ENCODE assay signal across 15 cellular contexts in genomic region chr12:106144847-106145246, GRCh38. TPM values are rescaled to one million over a fixed set of nuclear protein-coding genes. Genes with fewer than 3 reads are reported as not detected.
DNase-seq lines count a peak whose midpoint lies in the region; ATAC-seq and TF ChIP-seq lines count a peak whose summit lies in the region.
"Had no signal": no experiment of that assay in that cellular context is flagged by ENCODE, and none has a peak within 500 bp of the region (broad histone marks: within the 10 kb centered on the region; RNA-seq: fewer than 3 reads in every experiment).

No MANE protein-coding gene starts in this region.

- DNase-seq in SK-N-SH = no peak
- peak; percentile 61 for DNase-seq in MV-4-11 (lab: John Stamatoyannopoulos, UW)
- no peak for DNase-seq in dorsolateral prefrontal cortex
- DNase-seq in smooth muscle cell (lab: John Stamatoyannopoulos, UW; ENCODE audit: unreplicated experiment) = no peak
- no peak for DNase-seq in natural killer cell
- DNase-seq in AG20443 (ENCODE audit: low spot score) = no peak
- DNase-seq: activated CD4-positive, alpha-beta T cell treated with anti-CD3 and anti-CD28 coated beads for 48 hours; activated T-cell treated with anti-CD3 and anti-CD28 coated beads, Interleukin-2, amount 50 U/mL, for 72 hours; immature natural killer cell; midbrain; NCI-H345; T1000 had no signal

- no peak overlapping the region for H3K27ac ChIP-seq in SK-N-SH (ENCODE audit: low read depth in 2 of 2, low read length in 1 of 2)
- H3K27ac ChIP-seq in dorsolateral prefrontal cortex = peak overlapping the region in 42 of 59 donors; percentile 1 to 79 (median 59)
- peak overlapping the region; percentile 48 for H3K27ac ChIP-seq in smooth muscle cell (ENCODE audit: low read depth)
- H3K27ac ChIP-seq: RWPE1 had no signal

- H3K4me2 ChIP-seq in SK-N-SH (0 out of 2 replicates have a peak overlapping the region, but pooled peaks have one; percentile 8), smooth muscle cell (peak overlapping the region; percentile 37)

- H3K4me1 ChIP-seq in SK-N-SH (ENCODE audit: control insufficient read depth in 1 of 2, insufficient read depth in 2 of 2, low read depth in 1 of 2, low read length in 1 of 2) = peaks cover under 1 to 14% of the 10 kb centered on the region in 2 experiments; a peak in 3 of 4 replicates
- H3K4me1 ChIP-seq in smooth muscle cell (ENCODE audit: low read depth) = peaks cover 30% of the 10 kb centered on the region

- ATAC-seq in SK-N-SH treated with all-trans-retinoic acid at 6 μM for 48 hours = no peak
- ATAC-seq in natural killer cell = no peak
- ATAC-seq in GM19395 (IDR thresholded peaks at IDR 0.05; ENCODE audit: unreplicated experiment) = no peak

- H3K79me2 ChIP-seq in SK-N-SH (ENCODE audit: insufficient read depth) = peaks cover 18% of the 10 kb centered on the region
- H3K79me2 ChIP-seq in smooth muscle cell (ENCODE audit: low read depth) = peaks cover 22% of the 10 kb centered on the region

- intact Hi-C loops in dorsolateral prefrontal cortex (cut with DNase I) = loop anchor here (5.0 to 10.0 kb wide), 4 partner anchors 47 to 728 kb away; partner anchors contain the start of gene TCP11L2 (in 1 of the 2)
- intact Hi-C loops in natural killer cell (cut with micrococcal nuclease) = no loop called here

- TF ChIP-seq RAD21 in SK-N-SH (IDR thresholded peaks at IDR 0.05; ENCODE audit: low read length) = no peak

- H3K9me3 ChIP-seq in SK-N-SH = no peaks in the 10 kb centered on the region
- no peaks in the 10 kb centered on the region for H3K9me3 ChIP-seq in smooth muscle cell (replicated peaks; ENCODE audit: low read depth)

- no peak overlapping the region for H3K27ac Mint-ChIP-seq in natural killer cell
- H3K27ac Mint-ChIP-seq: activated T-cell treated with anti-CD3 and anti-CD28 coated beads, Interleukin-2, amount 50 U/mL, for 72 hours; immature natural killer cell had no signal

- H3K4me3 ChIP-seq in SK-N-SH (ENCODE audit: low read depth in 2 of 2, low read length in 1 of 2) = no peak overlapping the region; a peak in 1 of 4 replicates
- H3K4me3 ChIP-seq in dorsolateral prefrontal cortex = no peak overlapping the region
- no peak overlapping the region for H3K4me3 ChIP-seq in smooth muscle cell

- no peaks in the 10 kb centered on the region for H3K9me2 ChIP-seq in SK-N-SH

- H3K4me3 Mint-ChIP-seq in natural killer cell = no peak overlapping the region
- H3K4me3 Mint-ChIP-seq: activated T-cell treated with anti-CD3 and anti-CD28 coated beads, Interleukin-2, amount 50 U/mL, for 72 hours; immature natural killer cell had no signal

- 77% methylated on average over 2 of the region's 2 CpGs for WGBS in SK-N-SH (ENCODE audit: low lambda C conversion rate)
- 47% methylated on average over 2 of the region's 2 CpGs for WGBS in smooth muscle cell (ENCODE audit: low lambda C conversion rate)

- H3K27me3 Mint-ChIP-seq in natural killer cell (ENCODE audit: low read depth in 2 of 2) = peaks cover 44 to 59% of the 10 kb centered on the region in 2 donors

- H3F3A ChIP-seq in SK-N-SH (replicated peaks; ENCODE audit: insufficient read depth) (peaks cover 14% of the 10 kb centered on the region), smooth muscle cell (ENCODE audit: low read depth) (peaks cover 27% of the 10 kb centered on the region)

- CTCF ChIA-PET in SK-N-SH (lab: Yijun Ruan, JAX) = interaction anchor here (1.2 to 2.6 kb wide), 3 partner anchors 8 to 82 kb away, joined by 4 to 8 read pairs (median 6); no protein-coding TSS in a partner anchor

- no peak for TF ChIP-seq EP300 in SK-N-SH (IDR thresholded peaks at IDR 0.05; ENCODE audit: borderline replicate concordance in 1 of 2, low read depth in 1 of 2, low read length in 1 of 2)

- no peaks in the 10 kb centered on the region for H3K9me3 Mint-ChIP-seq in natural killer cell
- H3K9me3 Mint-ChIP-seq: activated T-cell treated with anti-CD3 and anti-CD28 coated beads, Interleukin-2, amount 50 U/mL, for 72 hours had no signal

- H3K27me3 ChIP-seq in SK-N-SH (ENCODE audit: insufficient read depth) (no peaks in the 10 kb centered on the region), dorsolateral prefrontal cortex (no peaks in the 10 kb centered on the region), smooth muscle cell (ENCODE audit: low read depth) (no peaks in the 10 kb centered on the region)

- H3K9ac ChIP-seq in SK-N-SH = no peak overlapping the region
- H3K9ac ChIP-seq in smooth muscle cell (ENCODE audit: low read depth) = no peak overlapping the region

- H4K20me1 ChIP-seq in SK-N-SH (ENCODE audit: insufficient read depth) (no peaks in the 10 kb centered on the region), smooth muscle cell (ENCODE audit: low read depth) (peaks cover 45% of the 10 kb centered on the region)

- H3K4me1 Mint-ChIP-seq in natural killer cell = peaks cover 0 to 5% of the 10 kb centered on the region in 2 donors

- H2AFZ ChIP-seq in SK-N-SH (ENCODE audit: low read depth) (no peak overlapping the region), smooth muscle cell (ENCODE audit: low read depth) (no peak overlapping the region)

- no peaks in the 10 kb centered on the region for H3K36me3 ChIP-seq in SK-N-SH (replicated peaks in 1 of 2; ENCODE audit: control insufficient read depth in 1 of 2, insufficient read depth in 2 of 2, low read length in 1 of 2)
- no peaks in the 10 kb centered on the region for H3K36me3 ChIP-seq in smooth muscle cell (ENCODE audit: low read depth)

- POLR2A ChIA-PET in SK-N-SH (lab: Yijun Ruan, JAX) = no interaction called here

- H3K36me3 Mint-ChIP-seq in natural killer cell = no peaks in the 10 kb centered on the region
- H3K36me3 Mint-ChIP-seq: immature natural killer cell had no signal

- TF ChIP-seq CTCF in SK-N-SH (IDR thresholded peaks at IDR 0.05) (no peak), dorsolateral prefrontal cortex (IDR thresholded peaks at IDR 0.05 in 54 of 56, conservative IDR thresholded peaks at IDR 0.05 in 2 of 56; ENCODE audit: low read depth in 1 of 56, partially characterized antibody in 56 of 56) (no peak), smooth muscle cell (IDR thresholded peaks at IDR 0.05; ENCODE audit: borderline replicate concordance, insufficient read depth, poor library complexity, severe bottlenecking) (no peak), natural killer cell (IDR thresholded peaks at IDR 0.05) (no peak)

TF ChIP-seq in SK-N-SH, 30 proteins besides CTCF, POLR2A, EP300 and RAD21:
- no peak for TF ChIP-seq MEF2A (IDR thresholded peaks at IDR 0.05; ENCODE audit: borderline replicate concordance, low read depth)
- TF ChIP-seq RXRA (IDR thresholded peaks at IDR 0.05; ENCODE audit: borderline replicate concordance, low read depth) = no peak
- TF ChIP-seq GATA2 (CRISPR knock-in tag; IDR thresholded peaks at IDR 0.05) = no peak
- TF ChIP-seq TEAD4 (IDR thresholded peaks at IDR 0.05; ENCODE audit: borderline replicate concordance, insufficient read depth) = no peak
- no peak for TF ChIP-seq FOXM1 (IDR thresholded peaks at IDR 0.05; ENCODE audit: low read depth)
- no peak for TF ChIP-seq MAX (IDR thresholded peaks at IDR 0.05; ENCODE audit: low read depth)
- TF ChIP-seq RCOR1 (IDR thresholded peaks at IDR 0.05; ENCODE audit: low read length) = no peak
- no peak for TF ChIP-seq EZH2phosphoT487 (IDR thresholded peaks at IDR 0.05; ENCODE audit: borderline replicate concordance, low read depth)
- no peak for TF ChIP-seq GABPA (IDR thresholded peaks at IDR 0.05; ENCODE audit: low read depth)
- TF ChIP-seq TAF1 (IDR thresholded peaks at IDR 0.05; ENCODE audit: borderline replicate concordance, low read depth, low read length) = no peak
- TF ChIP-seq POLR2AphosphoS5 (IDR thresholded peaks at IDR 0.05; ENCODE audit: low read depth, low read length) = no peak

TF ChIP-seq in SK-N-SH treated with all-trans-retinoic acid at 6 μM for 48 hours, 23 proteins besides CTCF, POLR2A, EP300 and RAD21 (continues in another document):
- no peak for TF ChIP-seq CSRNP3 (CRISPR knock-in tag; IDR thresholded peaks at IDR 0.05)
- TF ChIP-seq TOX (CRISPR knock-in tag; IDR thresholded peaks at IDR 0.05; ENCODE audit: borderline replicate concordance) = no peak
- no peak for TF ChIP-seq CSDC2 (CRISPR knock-in tag; IDR thresholded peaks at IDR 0.05)
- TF ChIP-seq PATZ1 (CRISPR knock-in tag; IDR thresholded peaks at IDR 0.05; ENCODE audit: borderline replicate concordance) = no peak
- TF ChIP-seq ZFP30 (CRISPR knock-in tag; IDR thresholded peaks at IDR 0.05) = no peak
- no peak for TF ChIP-seq ZNF8 (CRISPR knock-in tag; IDR thresholded peaks at IDR 0.05)
- no peak for TF ChIP-seq SNAI2 (CRISPR knock-in tag; IDR thresholded peaks at IDR 0.05)
- no peak for TF ChIP-seq RARB (CRISPR knock-in tag; IDR thresholded peaks at IDR 0.05)

RNA-seq across cellular contexts. Expression of gene NUAK1, which starts 6.1 kb away (rescaled TPM):
- polyA plus RNA-seq in SK-N-SH (2012; rRNA removed) = 8.1 and 11.3 TPM in 2 replicates
- polyA plus RNA-seq in SK-N-SH (2012; cell fraction: cytosol; rRNA removed) = 9.5 and 10.7 TPM in 2 replicates
- 12.0 and 18.7 TPM in 2 replicates for polyA plus RNA-seq in SK-N-SH (2012; cell fraction: nucleus; rRNA removed)
- 100 to 1,000 TPM in 82 of 120 experiments, 10 to 100 TPM in 38; 44.5 to 165 (median 114) TPM for total RNA-seq in dorsolateral prefrontal cortex
- 54.0 and 64.2 TPM in 2 replicates for total RNA-seq in smooth muscle cell
- 35.3 and 38.8 TPM in 2 replicates for polyA plus RNA-seq in smooth muscle cell
- total RNA-seq in natural killer cell = 10 to 100 TPM in 1 of 3 donors, 1 to 10 TPM in 2; 1.4 to 10.9 (median 3.4) TPM

Comparison
In these comparisons a context has a peak if more than half of its experiments do, and no peak if none do; other contexts are left out.
1. H3K27ac ChIP-seq: peak in dorsolateral prefrontal cortex (42 of 59) and smooth muscle cell (single experiment); none in SK-N-SH (0 of 2).